31 cellular contexts compared by ENCODE assay signal in genomic region chr15:47182818-47183217, GRCh38.
"Had no signal": no experiment of that assay in that cellular context is flagged by ENCODE, and none has a peak within 500 bp of the region (broad histone marks: within the 10 kb centered on the region; RNA-seq: fewer than 3 reads in every experiment).

No MANE protein-coding gene starts in this region.

- H3K36me3 ChIP-seq: cardiac muscle cell, Peyer's patch, SJCRH30, WERI-Rb-1 had no signal

- H3K27ac Mint-ChIP-seq: activated CD4-positive, alpha-beta memory T cell treated with anti-CD3 and anti-CD28 coated beads, Interleukin-2, amount 10 ng/mL, durations not matched to agents 7 days and 5 days; activated CD8-positive, alpha-beta memory T cell treated with anti-CD3 and anti-CD28 coated beads, Interleukin-2, amount 10 ng/mL, durations not matched to agents 7 days and 5 days; activated naive CD4-positive, alpha-beta T cell treated with anti-CD3 and anti-CD28 coated beads, Interleukin-2, amount 10 ng/mL, durations not matched to agents 7 days and 5 days; activated naive CD8-positive, alpha-beta T cell; activated naive CD8-positive, alpha-beta T cell treated with anti-CD3 and anti-CD28 coated beads, Interleukin-2, amount 50 U/mL, for 24 hours had no signal

- DNase-seq: activated CD4-positive, alpha-beta memory T cell treated with anti-CD3 and anti-CD28 coated beads, Interleukin-2, amount 10 ng/mL, durations not matched to agents 7 days and 5 days; activated CD4-positive, alpha-beta T cell treated with anti-CD3 and anti-CD28 coated beads for 1 hour; activated CD4-positive, alpha-beta T cell treated with anti-CD3 and anti-CD28 coated beads for 48 hours; activated CD4-positive, CD25-positive, alpha-beta regulatory T cell; activated CD8-positive, alpha-beta memory T cell treated with anti-CD3 and anti-CD28 coated beads for 24 hours; activated CD8-positive, alpha-beta memory T cell treated with anti-CD3 and anti-CD28 coated beads, Interleukin-2, amount 10 ng/mL, durations not matched to agents 7 days and 5 days; activated CD8-positive, alpha-beta memory T cell treated with anti-CD3 and anti-CD28 coated beads, Interleukin-2, amount 50 U/mL, for 48 hours; activated effector memory CD4-positive, alpha-beta T cell treated with Interleukin-2 at 50 U/mL for 16 hours; activated naive CD4-positive, alpha-beta T cell treated with anti-CD3 and anti-CD28 coated beads, Interleukin-2, amount 10 ng/mL, durations not matched to agents 7 days and 5 days; activated naive CD8-positive, alpha-beta T cell treated with anti-CD3 and anti-CD28 coated beads, Interleukin-2, amount 50 U/mL, for 24 hours; activated T-cell treated with anti-CD3 and anti-CD28 coated beads, Interleukin-2, amount 50 U/mL, for 48 hours; anterior cingulate cortex; Karpas-422; KBM-7; NCI-H1105; NCI-H1417 treated with DMSO at 0.1 percent for 48 hours; NCI-H187 treated with DMSO at 0.1 percent for 48 hours; NCI-H226; NCI-H446 treated with DMSO at 0.1 percent for 48 hours; NK-92 treated with Interleukin-12 subunit alpha and Interleukin-12 subunit beta, amount 100 ng/mL, for 24 hours; PC-3; Peyer's patch; SHP77; SJCRH30; T1000; WERI-Rb-1 had no signal

- H3K9me3 ChIP-seq: Peyer's patch, SJCRH30 had no signal

- H3K4me3 ChIP-seq: Peyer's patch, SJCRH30 had no signal

- H3K27ac ChIP-seq: cardiac muscle cell, Peyer's patch, SJCRH30, SK-N-MC, WERI-Rb-1 had no signal

- H3K4me3 Mint-ChIP-seq: activated CD4-positive, alpha-beta memory T cell treated with anti-CD3 and anti-CD28 coated beads, Interleukin-2, amount 10 ng/mL, durations not matched to agents 7 days and 5 days; activated CD8-positive, alpha-beta memory T cell treated with anti-CD3 and anti-CD28 coated beads, Interleukin-2, amount 10 ng/mL, durations not matched to agents 7 days and 5 days; activated naive CD4-positive, alpha-beta T cell treated with anti-CD3 and anti-CD28 coated beads, Interleukin-2, amount 10 ng/mL, durations not matched to agents 7 days and 5 days; activated naive CD8-positive, alpha-beta T cell treated with anti-CD3 and anti-CD28 coated beads, Interleukin-2, amount 50 U/mL, for 24 hours; central memory CD8-positive, alpha-beta T cell had no signal

- H3K27me3 ChIP-seq: SJCRH30 had no signal

- H3K4me1 ChIP-seq: SJCRH30 had no signal

- H3K4me1 Mint-ChIP-seq: IgD-negative memory B cell had no signal

- H3K9me3 Mint-ChIP-seq: activated naive CD4-positive, alpha-beta T cell treated with anti-CD3 and anti-CD28 coated beads, Interleukin-2, amount 10 ng/mL, durations not matched to agents 7 days and 5 days; activated naive CD8-positive, alpha-beta T cell treated with anti-CD3 and anti-CD28 coated beads, Interleukin-2, amount 50 U/mL, for 24 hours had no signal

- H3K36me3 Mint-ChIP-seq: activated CD8-positive, alpha-beta memory T cell treated with anti-CD3 and anti-CD28 coated beads, Interleukin-2, amount 10 ng/mL, durations not matched to agents 7 days and 5 days; activated naive CD4-positive, alpha-beta T cell treated with anti-CD3 and anti-CD28 coated beads, Interleukin-2, amount 10 ng/mL, durations not matched to agents 7 days and 5 days had no signal
